Comparison of ENCODE assay signal across 12 cellular contexts in the genomic region with DNA sequence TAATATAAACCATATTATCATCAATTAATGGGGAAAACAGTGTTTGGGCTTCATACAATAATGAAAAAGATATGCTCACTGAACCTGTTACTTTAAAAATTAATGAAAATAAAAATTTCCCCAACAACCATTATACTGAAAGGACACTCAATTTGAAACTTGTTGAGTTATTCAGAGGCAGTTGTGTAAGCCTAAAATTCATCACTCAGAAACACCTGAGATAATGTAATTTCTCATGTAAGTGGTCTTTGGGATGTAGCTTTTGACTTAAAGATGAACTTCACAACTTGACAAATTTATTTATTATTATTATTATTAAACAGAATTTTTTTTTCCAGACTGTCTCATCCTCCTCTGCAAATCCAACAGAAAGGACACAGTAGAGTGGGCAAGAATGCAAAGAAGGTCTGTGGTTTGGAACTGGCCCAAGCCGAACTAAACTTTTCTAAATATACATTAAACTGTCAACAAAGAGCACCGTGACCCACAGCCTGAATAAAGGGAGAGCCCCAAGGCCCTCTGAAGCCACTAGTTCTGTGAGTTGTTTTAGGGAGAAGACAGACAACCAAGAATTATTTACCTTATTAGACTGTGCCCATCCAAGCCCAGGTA. TPM values are rescaled to one million over a fixed set of nuclear protein-coding genes. Genes with fewer than 3 reads are reported as not detected.
DNase-seq lines count a peak whose midpoint lies in the region; ATAC-seq lines count a peak whose summit lies in the region.
"Had no signal": no experiment of that assay in that cellular context is flagged by ENCODE, and none has a peak within 500 bp of the region (broad histone marks: within the 10 kb centered on the region; RNA-seq: fewer than 3 reads in every experiment).

No MANE protein-coding gene starts in this region.

- no peak for DNase-seq in central memory CD4-positive, alpha-beta T cell
- DNase-seq in iPS-NIHi7 (ENCODE audit: extremely low spot score) (no peak), epidermal melanocyte (ENCODE audit: insufficient read length, low spot score) (no peak)
- DNase-seq in activated T-cell treated with anti-CD3 and anti-CD28 coated beads, Interleukin-2, amount 50 U/mL, for 4 hours, result no peak
- DNase-seq: brain microvascular endothelial cell, lower lobe of right lung, retina, SIG-M5 had no signal

- H3K36me3 Mint-ChIP-seq in activated T-cell treated with anti-CD3 and anti-CD28 coated beads, Interleukin-2, amount 50 U/mL, for 4 hours (ENCODE audit: insufficient read depth), result no peaks in the 10 kb centered on the region

- no peaks in the 10 kb centered on the region for H3K4me1 Mint-ChIP-seq in activated T-cell treated with anti-CD3 and anti-CD28 coated beads, Interleukin-2, amount 50 U/mL, for 4 hours (ENCODE audit: low read depth)

- no peaks in the 10 kb centered on the region for H3K9me3 Mint-ChIP-seq in activated T-cell treated with anti-CD3 and anti-CD28 coated beads, Interleukin-2, amount 50 U/mL, for 4 hours

- ATAC-seq in GM19025 (IDR thresholded peaks at IDR 0.05; ENCODE audit: low read depth, unreplicated experiment) (peak; percentile 67), HG02623 (IDR thresholded peaks at IDR 0.05; ENCODE audit: unreplicated experiment) (peak; percentile 85), HG03457 (IDR thresholded peaks at IDR 0.05; ENCODE audit: unreplicated experiment) (peak; percentile 70)
- no peak for ATAC-seq in activated T-cell treated with anti-CD3 and anti-CD28 coated beads, Interleukin-2, amount 50 U/mL, for 4 hours
- ATAC-seq: lower lobe of right lung had no signal

- no peak overlapping the region for H3K4me3 Mint-ChIP-seq in activated T-cell treated with anti-CD3 and anti-CD28 coated beads, Interleukin-2, amount 50 U/mL, for 4 hours

- peaks cover 3% of the 10 kb centered on the region for H3K27me3 Mint-ChIP-seq in activated T-cell treated with anti-CD3 and anti-CD28 coated beads, Interleukin-2, amount 50 U/mL, for 4 hours (ENCODE audit: low read depth)

RNA-seq across cellular contexts. Expression of gene HEY2, which starts 32.2 kb away (rescaled TPM):
- under 1 TPM in 1 of 3 donors, not detected in 2; 0.10 TPM for total RNA-seq in activated T-cell treated with anti-CD3 and anti-CD28 coated beads, Interleukin-2, amount 50 U/mL, for 4 hours
- total RNA-seq: activated CD8-positive, alpha-beta memory T cell treated with anti-CD3 and anti-CD28 coated beads for 36 hours had no signal

Comparison
In these comparisons a context has a peak if more than half of its experiments do, and no peak if none do; other contexts are left out.
1. ATAC-seq: peak in GM19025 (single experiment), HG02623 (single experiment) and HG03457 (single experiment); none in activated T-cell treated with anti-CD3 and anti-CD28 coated beads, Interleukin-2, amount 50 U/mL, for 4 hours (0 of 2).